ENCODE assay signal across 15 cellular contexts in the genomic region with DNA sequence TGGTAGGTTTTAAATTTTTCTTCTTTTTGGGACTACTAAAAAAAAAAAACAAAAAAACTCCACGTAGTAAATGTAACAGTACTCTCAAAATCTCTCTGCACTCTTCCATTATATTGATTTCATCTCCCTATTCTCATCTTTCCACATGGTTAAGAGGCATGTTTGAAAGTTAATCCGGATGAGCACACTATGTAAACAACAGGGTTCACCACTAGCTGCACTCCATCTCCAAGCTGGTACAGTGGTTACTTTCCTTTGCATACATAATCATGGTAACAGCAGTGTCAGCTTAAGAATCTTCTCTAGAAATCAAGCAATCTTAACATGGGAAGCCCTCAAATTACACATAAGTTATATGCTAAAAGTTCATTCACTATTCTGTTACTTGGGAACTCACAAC.
DNase-seq lines count a peak whose midpoint lies in the region; TF ChIP-seq lines count a peak whose summit lies in the region.
"Had no signal": no experiment of that assay in that cellular context is flagged by ENCODE, and none has a peak within 500 bp of the region (broad histone marks: within the 10 kb centered on the region; RNA-seq: fewer than 3 reads in every experiment).

No MANE protein-coding gene starts in this region.

- no peak overlapping the region for H2AK5ac ChIP-seq in trophoblast cell (ENCODE audit: low read length)

- no peak overlapping the region for H2BK5ac ChIP-seq in trophoblast cell (ENCODE audit: low read depth, low read length, poor library complexity)

- no peak overlapping the region for H3K9ac ChIP-seq in trophoblast cell (ENCODE audit: low read length)
- H3K9ac ChIP-seq: BLaER1, SK-N-SH had no signal

- H3K9me3 ChIP-seq in trophoblast cell (ENCODE audit: insufficient read depth, low read depth, low read length) (peaks cover 3% of the 10 kb centered on the region), hepatocyte (ENCODE audit: low read depth) (no peaks in the 10 kb centered on the region), MG63 (no peaks in the 10 kb centered on the region; the same call in 1 of the 2 replicates)
- H3K9me3 ChIP-seq: psoas muscle, SK-N-SH had no signal

- H3K27ac ChIP-seq in trophoblast cell (ENCODE audit: low read depth, low read length) (no peak overlapping the region), hepatocyte (no peak overlapping the region)
- H3K27ac ChIP-seq: BLaER1, left lung, psoas muscle had no signal

- H2BK12ac ChIP-seq in trophoblast cell (ENCODE audit: low read length) = no peak overlapping the region

- H3K4me1 ChIP-seq in trophoblast cell (ENCODE audit: control insufficient read depth in 1 of 2, insufficient read depth in 2 of 2, low read length in 2 of 2) = no peaks in the 10 kb centered on the region
- H3K4me1 ChIP-seq in hepatocyte (ENCODE audit: insufficient read depth) = peaks cover 11% of the 10 kb centered on the region

- H2BK120ac ChIP-seq in trophoblast cell (ENCODE audit: insufficient read depth, low read length, poor library complexity) = no peak overlapping the region

- no peaks in the 10 kb centered on the region for H3K9me2 ChIP-seq in hepatocyte (replicated peaks; ENCODE audit: insufficient read depth)
- H3K9me2 ChIP-seq: SK-N-SH had no signal

- no peak overlapping the region for H3K18ac ChIP-seq in trophoblast cell (ENCODE audit: low read length)

- H3K36me3 ChIP-seq in trophoblast cell (ENCODE audit: control insufficient read depth in 1 of 2, insufficient read depth in 2 of 2, low read length in 2 of 2) (peaks cover 0 to 3% of the 10 kb centered on the region in 2 experiments), hepatocyte (replicated peaks; ENCODE audit: insufficient read depth, low read depth) (no peaks in the 10 kb centered on the region), MG63 (peaks cover 19% of the 10 kb centered on the region)
- H3K36me3 ChIP-seq: left lung had no signal

- WGBS in trophoblast cell (ENCODE audit: extremely low coverage, insufficient coverage, insufficient read length) = no CpG with 5 or more reads among the region's 2 CpGs
- 59% methylated on average over 2 of the region's 2 CpGs for WGBS in hepatocyte (ENCODE audit: low lambda C conversion rate, missing lambda C conversion rate)

- H3K4me2 ChIP-seq in trophoblast cell (ENCODE audit: low read length) = no peak overlapping the region
- no peak overlapping the region for H3K4me2 ChIP-seq in hepatocyte
- H3K4me2 ChIP-seq: BLaER1, SK-N-SH had no signal

- no peak overlapping the region for H3K4ac ChIP-seq in trophoblast cell (ENCODE audit: low read depth, low read length)

- H3K23ac ChIP-seq in trophoblast cell (ENCODE audit: low read length) = no peak overlapping the region

- DNase-seq in HCEC 1CT = peak; percentile 55
- peak; percentile 45 for DNase-seq in NCI-H345 treated with DMSO at 0.1 percent for 48 hours (lab: John Stamatoyannopoulos, UW; ENCODE audit: unreplicated experiment)
- peak; percentile 32 for DNase-seq in astrocyte of the hippocampus (ENCODE audit: low read depth, low spot score)
- DNase-seq in myocyte (ENCODE audit: low read depth) = peak; percentile 67
- DNase-seq in trophoblast cell = no peak
- DNase-seq in hepatocyte (ENCODE audit: low spot score) = no peak
- DNase-seq in OCI-M2 (lab: John Stamatoyannopoulos, UW; ENCODE audit: unreplicated experiment) = no peak
- no peak for DNase-seq in MG63
- DNase-seq: amygdala, DND-41, left lung, NCI-H1436, psoas muscle, SK-N-SH had no signal

- no peak for TF ChIP-seq CTCF in hepatocyte (IDR thresholded peaks at IDR 0.05; ENCODE audit: poor library complexity)

- H2AFZ ChIP-seq in trophoblast cell (ENCODE audit: insufficient read depth, low read length, poor library complexity) = no peak overlapping the region
- no peak overlapping the region for H2AFZ ChIP-seq in hepatocyte

- no peak overlapping the region for H4K12ac ChIP-seq in trophoblast cell (ENCODE audit: low read depth, low read length)

- H3K27me3 ChIP-seq in trophoblast cell (ENCODE audit: insufficient read depth, low read length) (no peaks in the 10 kb centered on the region), hepatocyte (no peaks in the 10 kb centered on the region), MG63 (no peaks in the 10 kb centered on the region)
- H3K27me3 ChIP-seq: BLaER1, left lung had no signal

- H3K79me2 ChIP-seq in trophoblast cell (ENCODE audit: control insufficient read depth, insufficient read depth, low read length, poor library complexity) (no peaks in the 10 kb centered on the region), hepatocyte (no peaks in the 10 kb centered on the region)

- no peak overlapping the region for H3K4me3 ChIP-seq in trophoblast cell (ENCODE audit: low read depth, low read length)
- no peak overlapping the region for H3K4me3 ChIP-seq in hepatocyte
- H3K4me3 ChIP-seq in MG63 = no peak overlapping the region
- H3K4me3 ChIP-seq: BLaER1, left lung, psoas muscle had no signal

- no peaks in the 10 kb centered on the region for H3K79me1 ChIP-seq in trophoblast cell (ENCODE audit: low read length)

- no peak overlapping the region for H4K8ac ChIP-seq in trophoblast cell (ENCODE audit: low read depth, low read length)

- H4K91ac ChIP-seq in trophoblast cell (ENCODE audit: low read depth, low read length) = no peak overlapping the region

- H3K14ac ChIP-seq in trophoblast cell (ENCODE audit: low read length) = no peak overlapping the region

- H4K20me1 ChIP-seq in hepatocyte (ENCODE audit: insufficient read depth, poor library complexity, severe bottlenecking) = no peaks in the 10 kb centered on the region
- H4K20me1 ChIP-seq: BLaER1 had no signal

Comparison
In these comparisons a context has a peak if more than half of its experiments do, and no peak if none do; other contexts are left out.
1. DNase-seq: peak in HCEC 1CT (single experiment), NCI-H345 treated with DMSO at 0.1 percent for 48 hours (single experiment), astrocyte of the hippocampus (single experiment) and myocyte (single experiment); none in trophoblast cell (0 of 2), hepatocyte (single experiment), OCI-M2 (single experiment) and MG63 (single experiment).